In the genomic region with DNA sequence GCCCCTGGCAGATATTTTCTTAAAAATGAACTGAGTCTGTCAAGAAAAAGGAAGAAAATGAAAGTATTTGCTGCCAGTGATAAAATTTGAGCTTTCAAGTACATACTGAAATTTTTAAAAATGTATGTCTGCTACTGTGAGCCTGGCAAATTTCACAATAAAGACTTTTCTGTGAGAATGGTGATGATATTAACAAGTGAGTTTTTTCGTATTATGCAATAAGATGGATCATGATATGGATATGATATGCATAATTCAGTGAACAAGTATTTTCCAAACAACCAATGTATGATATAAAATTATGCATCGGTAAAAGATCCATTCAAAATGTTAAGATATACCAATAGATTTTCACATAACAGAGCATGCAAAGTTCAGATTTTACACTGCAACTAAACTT, we compare ENCODE assay signal across 8 cellular contexts.
"Had no signal": no experiment of that assay in that cellular context is flagged by ENCODE, and none has a peak within 500 bp of the region (broad histone marks: within the 10 kb centered on the region; RNA-seq: fewer than 3 reads in every experiment).

No MANE protein-coding gene starts in this region.

- ATAC-seq: GM12878 had no signal

- H3K4me3 ChIP-seq: GM12878 had no signal

- DNase-seq: GDM1, GF-D8 had no signal

- FAIRE-seq: G401.6, GM12878, GM12891, GM12892, GM18507, GM19239 had no signal
